In genomic region chr20:839626-840025, GRCh38 we compare ENCODE assay signal across 19 cellular contexts. TPM values are rescaled to one million over a fixed set of nuclear protein-coding genes. Genes with fewer than 3 reads are reported as not detected.
DNase-seq lines count a peak whose midpoint lies in the region; ATAC-seq and TF ChIP-seq lines count a peak whose summit lies in the region.
"Had no signal": no experiment of that assay in that cellular context is flagged by ENCODE, and none has a peak within 500 bp of the region (broad histone marks: within the 10 kb centered on the region; RNA-seq: fewer than 3 reads in every experiment).

No MANE protein-coding gene starts in this region.

- H3K4me3 Mint-ChIP-seq in activated naive CD8-positive, alpha-beta T cell treated with anti-CD3 and anti-CD28 coated beads for 36 hours: peak overlapping the region; percentile 37
- no peak overlapping the region for H3K4me3 Mint-ChIP-seq in activated naive CD8-positive, alpha-beta T cell treated with anti-CD3 and anti-CD28 coated beads, Interleukin-2, amount 50 U/mL, for 24 hours
- peak overlapping the region; percentile 67 for H3K4me3 Mint-ChIP-seq in mesothelial cell of epicardium
- H3K4me3 Mint-ChIP-seq in stimulated activated memory B cell treated with anti-CD40 and anti-IgM and Interleukin-4, amounts not matched to agents 10 μg/mL and 1 μg/mL and 100 μg/mL, for 72 hours: peak overlapping the region; percentile 53
- no peak overlapping the region for H3K4me3 Mint-ChIP-seq in activated CD4-positive, alpha-beta memory T cell treated with anti-CD3 and anti-CD28 coated beads, Interleukin-2, amount 10 ng/mL, durations not matched to agents 7 days and 5 days

- no peak for DNase-seq in activated naive CD8-positive, alpha-beta T cell treated with anti-CD3 and anti-CD28 coated beads for 36 hours
- DNase-seq in activated naive CD8-positive, alpha-beta T cell treated with anti-CD3 and anti-CD28 coated beads, Interleukin-2, amount 50 U/mL, for 24 hours: no peak
- DNase-seq in mesothelial cell of epicardium (ENCODE audit: low spot score in 2 of 2, unreplicated experiment in 2 of 2) (no peak), PC-3 (no peak)
- DNase-seq in activated CD4-positive, alpha-beta memory T cell treated with anti-CD3 and anti-CD28 coated beads, Interleukin-2, amount 10 ng/mL, durations not matched to agents 7 days and 5 days: no peak
- DNase-seq: H7, NCI-H1092, NCI-H1436, NCI-H187 treated with DMSO at 0.1 percent for 48 hours, NCI-H2107, NCI-H446 treated with DMSO at 0.1 percent for 48 hours, NCI-H526 treated with DMSO at 0.1 percent for 48 hours, OCI-M1, SHP77 treated with DMSO at 0.1 percent for 48 hours had no signal

- no peak for ATAC-seq in activated naive CD8-positive, alpha-beta T cell treated with anti-CD3 and anti-CD28 coated beads, Interleukin-2, amount 50 U/mL, for 24 hours
- ATAC-seq in stimulated activated memory B cell treated with anti-CD40 and anti-IgM and Interleukin-4, amounts not matched to agents 10 μg/mL and 1 μg/mL and 100 μg/mL, for 72 hours: no peak
- ATAC-seq in PC-3 (no peak), HG03354 (IDR thresholded peaks at IDR 0.05; ENCODE audit: poor library complexity, severe bottlenecking, unreplicated experiment) (no peak)
- ATAC-seq: K562 had no signal

- no peaks in the 10 kb centered on the region for H3K9me2 ChIP-seq in PC-3 (replicated peaks; ENCODE audit: low read length)

- H3K4me3 ChIP-seq in PC-3 (ENCODE audit: low read length): no peak overlapping the region
- H3K4me3 ChIP-seq: K562 had no signal

- H3K27ac ChIP-seq in VCaP (0 out of 2 replicates have a peak overlapping the region, but pooled peaks have one; percentile 99), PC-3 (ENCODE audit: low read length) (no peak overlapping the region)
- H3K27ac ChIP-seq: C4-2B had no signal

- no peak overlapping the region for H3K27ac Mint-ChIP-seq in activated naive CD8-positive, alpha-beta T cell treated with anti-CD3 and anti-CD28 coated beads for 36 hours
- H3K27ac Mint-ChIP-seq in activated naive CD8-positive, alpha-beta T cell treated with anti-CD3 and anti-CD28 coated beads, Interleukin-2, amount 50 U/mL, for 24 hours: no peak overlapping the region
- H3K27ac Mint-ChIP-seq in mesothelial cell of epicardium: no peak overlapping the region
- H3K27ac Mint-ChIP-seq in stimulated activated memory B cell treated with anti-CD40 and anti-IgM and Interleukin-4, amounts not matched to agents 10 μg/mL and 1 μg/mL and 100 μg/mL, for 72 hours: no peak overlapping the region
- no peak overlapping the region for H3K27ac Mint-ChIP-seq in activated CD4-positive, alpha-beta memory T cell treated with anti-CD3 and anti-CD28 coated beads, Interleukin-2, amount 10 ng/mL, durations not matched to agents 7 days and 5 days

- no peak overlapping the region for H3K9ac ChIP-seq in PC-3 (ENCODE audit: low read length)

- H3K4me1 Mint-ChIP-seq in activated naive CD8-positive, alpha-beta T cell treated with anti-CD3 and anti-CD28 coated beads for 36 hours: peaks cover 39% of the 10 kb centered on the region
- peaks cover 55% of the 10 kb centered on the region for H3K4me1 Mint-ChIP-seq in activated naive CD8-positive, alpha-beta T cell treated with anti-CD3 and anti-CD28 coated beads, Interleukin-2, amount 50 U/mL, for 24 hours
- H3K4me1 Mint-ChIP-seq in mesothelial cell of epicardium: peaks cover 22% of the 10 kb centered on the region
- H3K4me1 Mint-ChIP-seq in stimulated activated memory B cell treated with anti-CD40 and anti-IgM and Interleukin-4, amounts not matched to agents 10 μg/mL and 1 μg/mL and 100 μg/mL, for 72 hours: peaks cover 62% of the 10 kb centered on the region
- H3K4me1 Mint-ChIP-seq in activated CD4-positive, alpha-beta memory T cell treated with anti-CD3 and anti-CD28 coated beads, Interleukin-2, amount 10 ng/mL, durations not matched to agents 7 days and 5 days: peaks cover 62% of the 10 kb centered on the region

- POLR2A ChIA-PET in PC-3 (lab: Charles Lee; ENCODE audit: unreplicated experiment): no interaction called here
- POLR2A ChIA-PET in activated CD4-positive, alpha-beta memory T cell treated with anti-CD3 and anti-CD28 coated beads, Interleukin-2, amount 10 ng/mL, durations not matched to agents 7 days and 5 days (lab: Charles Lee): no interaction called here

- CTCF ChIA-PET in PC-3 (lab: Charles Lee): no interaction called here
- CTCF ChIA-PET in activated CD4-positive, alpha-beta memory T cell treated with anti-CD3 and anti-CD28 coated beads, Interleukin-2, amount 10 ng/mL, durations not matched to agents 7 days and 5 days (lab: Charles Lee): interaction anchor here (1.0 kb wide), 1 partner anchor 21 kb away, joined by 3 read pairs; no protein-coding TSS in a partner anchor

- TF ChIP-seq CTCF in VCaP (conservative IDR thresholded peaks at IDR 0.05) (no peak), mesothelial cell of epicardium (IDR thresholded peaks at IDR 0.05; ENCODE audit: unreplicated experiment) (no peak), PC-3 (conservative IDR thresholded peaks at IDR 0.05; ENCODE audit: low read depth, low read length) (no peak)

- intact Hi-C loops in PC-3 (cut with micrococcal nuclease): no loop called here

- H3K9me3 Mint-ChIP-seq in activated naive CD8-positive, alpha-beta T cell treated with anti-CD3 and anti-CD28 coated beads for 36 hours: no peaks in the 10 kb centered on the region
- no peaks in the 10 kb centered on the region for H3K9me3 Mint-ChIP-seq in activated naive CD8-positive, alpha-beta T cell treated with anti-CD3 and anti-CD28 coated beads, Interleukin-2, amount 50 U/mL, for 24 hours
- H3K9me3 Mint-ChIP-seq in mesothelial cell of epicardium: peaks cover 9% of the 10 kb centered on the region
- peaks cover 4% of the 10 kb centered on the region for H3K9me3 Mint-ChIP-seq in stimulated activated memory B cell treated with anti-CD40 and anti-IgM and Interleukin-4, amounts not matched to agents 10 μg/mL and 1 μg/mL and 100 μg/mL, for 72 hours
- H3K9me3 Mint-ChIP-seq in activated CD4-positive, alpha-beta memory T cell treated with anti-CD3 and anti-CD28 coated beads, Interleukin-2, amount 10 ng/mL, durations not matched to agents 7 days and 5 days: no peaks in the 10 kb centered on the region

- no peaks in the 10 kb centered on the region for H3K9me3 ChIP-seq in PC-3 (ENCODE audit: low read length)

- H3F3A ChIP-seq in PC-3 (ENCODE audit: low read length, unreplicated experiment): peaks cover 6% of the 10 kb centered on the region

- peaks cover 54% of the 10 kb centered on the region for H3K4me1 ChIP-seq in PC-3 (ENCODE audit: insufficient read depth, low read length)

- H2AFZ ChIP-seq in PC-3 (ENCODE audit: low read length): no peak overlapping the region

- H3K4me2 ChIP-seq in PC-3 (ENCODE audit: low read length): no peak overlapping the region

- H3K36me3 ChIP-seq in PC-3 (ENCODE audit: low read depth, low read length): no peaks in the 10 kb centered on the region

- H3K27me3 ChIP-seq in PC-3 (ENCODE audit: low read length): no peaks in the 10 kb centered on the region

- no peaks in the 10 kb centered on the region for H3K27me3 Mint-ChIP-seq in activated naive CD8-positive, alpha-beta T cell treated with anti-CD3 and anti-CD28 coated beads for 36 hours
- peaks cover 2% of the 10 kb centered on the region for H3K27me3 Mint-ChIP-seq in activated naive CD8-positive, alpha-beta T cell treated with anti-CD3 and anti-CD28 coated beads, Interleukin-2, amount 50 U/mL, for 24 hours
- peaks cover 19% of the 10 kb centered on the region for H3K27me3 Mint-ChIP-seq in mesothelial cell of epicardium (ENCODE audit: low read depth)
- no peaks in the 10 kb centered on the region for H3K27me3 Mint-ChIP-seq in stimulated activated memory B cell treated with anti-CD40 and anti-IgM and Interleukin-4, amounts not matched to agents 10 μg/mL and 1 μg/mL and 100 μg/mL, for 72 hours
- H3K27me3 Mint-ChIP-seq in activated CD4-positive, alpha-beta memory T cell treated with anti-CD3 and anti-CD28 coated beads, Interleukin-2, amount 10 ng/mL, durations not matched to agents 7 days and 5 days: no peaks in the 10 kb centered on the region

- H3K36me3 Mint-ChIP-seq in activated naive CD8-positive, alpha-beta T cell treated with anti-CD3 and anti-CD28 coated beads for 36 hours: peaks cover 17% of the 10 kb centered on the region
- peaks cover 9% of the 10 kb centered on the region for H3K36me3 Mint-ChIP-seq in activated naive CD8-positive, alpha-beta T cell treated with anti-CD3 and anti-CD28 coated beads, Interleukin-2, amount 50 U/mL, for 24 hours (ENCODE audit: low read depth)
- H3K36me3 Mint-ChIP-seq in mesothelial cell of epicardium: peaks cover 3% of the 10 kb centered on the region
- H3K36me3 Mint-ChIP-seq in stimulated activated memory B cell treated with anti-CD40 and anti-IgM and Interleukin-4, amounts not matched to agents 10 μg/mL and 1 μg/mL and 100 μg/mL, for 72 hours: peaks cover 18% of the 10 kb centered on the region
- H3K36me3 Mint-ChIP-seq in activated CD4-positive, alpha-beta memory T cell treated with anti-CD3 and anti-CD28 coated beads, Interleukin-2, amount 10 ng/mL, durations not matched to agents 7 days and 5 days (ENCODE audit: low read depth): peaks cover 30% of the 10 kb centered on the region

- no peaks in the 10 kb centered on the region for H4K20me1 ChIP-seq in PC-3 (ENCODE audit: low read length)

- H3K79me2 ChIP-seq in PC-3 (ENCODE audit: low read length): peaks cover 87% of the 10 kb centered on the region

- no TSS peak for BruUV-seq in PC-3 (replicated peaks; lab: Mats Ljungman, UMichigan)

RNA-seq across cellular contexts. Expression of gene FAM110A, which starts 6.1 kb away (rescaled TPM):
- 10 to 100 TPM; 21.3 to 21.4 TPM for total RNA-seq in activated naive CD8-positive, alpha-beta T cell treated with anti-CD3 and anti-CD28 coated beads for 36 hours
- total RNA-seq in mesothelial cell of epicardium (11.1 to 11.3 TPM (median 11.1 TPM) in 3 replicates), PC-3 (2014; rRNA removed) (23.0 and 28.4 TPM in 2 replicates)
- 10 to 100 TPM; 34.7 to 35.9 TPM for total RNA-seq in activated CD4-positive, alpha-beta memory T cell treated with anti-CD3 and anti-CD28 coated beads, Interleukin-2, amount 10 ng/mL, durations not matched to agents 7 days and 5 days

Comparison
In these comparisons a context has a peak if more than half of its experiments do, and no peak if none do; other contexts are left out.
1. H3K4me3 Mint-ChIP-seq: peak in activated naive CD8-positive, alpha-beta T cell treated with anti-CD3 and anti-CD28 coated beads for 36 hours (single experiment), mesothelial cell of epicardium (single experiment) and stimulated activated memory B cell treated with anti-CD40 and anti-IgM and Interleukin-4, amounts not matched to agents 10 μg/mL and 1 μg/mL and 100 μg/mL, for 72 hours (single experiment); none in activated naive CD8-positive, alpha-beta T cell treated with anti-CD3 and anti-CD28 coated beads, Interleukin-2, amount 50 U/mL, for 24 hours (single experiment) and activated CD4-positive, alpha-beta memory T cell treated with anti-CD3 and anti-CD28 coated beads, Interleukin-2, amount 10 ng/mL, durations not matched to agents 7 days and 5 days (single experiment).